8 cellular contexts compared by ENCODE assay signal in the genomic region with DNA sequence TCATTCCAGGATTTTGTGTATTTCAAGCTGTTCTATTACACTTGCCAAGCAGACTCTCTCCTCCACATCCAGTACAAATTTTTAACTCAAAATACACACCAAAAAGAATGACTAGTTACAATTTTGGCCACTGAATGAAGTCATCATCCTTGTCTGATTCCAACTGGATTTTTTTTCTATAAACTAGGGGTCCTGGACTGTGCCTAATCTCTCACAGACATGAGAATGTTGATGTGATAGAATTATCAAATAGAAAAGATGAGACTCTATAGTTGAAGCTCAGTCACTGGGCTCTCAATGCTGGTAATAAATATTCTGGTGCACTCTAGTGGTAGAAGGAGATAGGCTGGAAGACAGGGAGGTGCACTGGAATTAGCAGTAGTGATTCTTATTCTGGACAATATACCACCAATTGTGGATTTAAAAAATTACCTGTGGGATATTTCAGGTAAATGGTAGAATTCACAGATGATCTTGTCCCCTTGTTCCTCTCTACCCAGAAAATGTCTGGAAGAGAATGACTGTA.
DNase-seq lines count a peak whose midpoint lies in the region; ATAC-seq, FAIRE-seq and TF ChIP-seq lines count a peak whose summit lies in the region.

No MANE protein-coding gene starts in this region.

- FAIRE-seq in urothelium cell line (lab: Jason Lieb, UNC) = no peak

- no peak overlapping the region for H3K27ac ChIP-seq in left ventricle myocardium inferior (replicated peaks)

- no peaks in the 10 kb centered on the region for H3K4me1 ChIP-seq in left ventricle myocardium inferior

- H3K36me3 ChIP-seq in left ventricle myocardium inferior = no peaks in the 10 kb centered on the region

- no peak for DNase-seq in left ventricle myocardium inferior
- DNase-seq in left ventricle myocardium superior = no peak
- peak; percentile 18 for DNase-seq in NCI-H748 (lab: John Stamatoyannopoulos, UW; ENCODE audit: unreplicated experiment)
- peak; percentile 32 for DNase-seq in fibroblast of the conjunctiva (ENCODE audit: low read depth)
- peak; percentile 20 for DNase-seq in urothelium cell line (ENCODE audit: low spot score)
- DNase-seq in NCI-H2196 treated with DMSO at 0.1 percent for 48 hours (lab: John Stamatoyannopoulos, UW; ENCODE audit: unreplicated experiment) = no peak
- no peak for DNase-seq in middle frontal gyrus (ENCODE audit: extremely low spot score, low spot score)

- no peaks in the 10 kb centered on the region for H3K27me3 ChIP-seq in left ventricle myocardium inferior (ENCODE audit: low read depth)

- H3K9me3 ChIP-seq in left ventricle myocardium inferior (replicated peaks) = no peaks in the 10 kb centered on the region

- intact Hi-C loops in left ventricle myocardium inferior (cut with micrococcal nuclease) (no loop called here), left ventricle myocardium superior (cut with micrococcal nuclease) (no loop called here)

- peak; percentile 57 for TF ChIP-seq CTCF in left ventricle myocardium inferior (IDR thresholded peaks at IDR 0.05; ENCODE audit: borderline replicate concordance)

- no peak for ATAC-seq in left ventricle myocardium superior
- ATAC-seq in HG03442 (IDR thresholded peaks at IDR 0.05; ENCODE audit: unreplicated experiment) = no peak

- no peak overlapping the region for H3K4me3 ChIP-seq in left ventricle myocardium inferior

Comparison
In these comparisons a context has a peak if more than half of its experiments do, and no peak if none do; other contexts are left out.
1. DNase-seq: peak in NCI-H748 (single experiment), fibroblast of the conjunctiva (single experiment) and urothelium cell line (single experiment); none in left ventricle myocardium inferior (single experiment), left ventricle myocardium superior (single experiment), NCI-H2196 treated with DMSO at 0.1 percent for 48 hours (single experiment) and middle frontal gyrus (single experiment).